Comparison of ENCODE assay signal across 16 cellular contexts in genomic region chr15:76799760-76800159, GRCh38.
A peak's percentile ranks its signal among the peaks of the same experiment; 100 is the strongest.
DNase-seq lines count a peak whose midpoint lies in the region; ATAC-seq and TF ChIP-seq lines count a peak whose summit lies in the region.
"Had no signal": no experiment of that assay in that cellular context is flagged by ENCODE, and none has a peak within 500 bp of the region (broad histone marks: within the 10 kb centered on the region; RNA-seq: fewer than 3 reads in every experiment).

No MANE protein-coding gene starts in this region.

- no peak for TF ChIP-seq POLR2A in gastroesophageal sphincter (IDR thresholded peaks at IDR 0.05)

- no peak for TF ChIP-seq EP300 in gastroesophageal sphincter (IDR thresholded peaks at IDR 0.05)

- no peak overlapping the region for H3K4me3 ChIP-seq in GM23248
- H3K4me3 ChIP-seq in fibroblast of mammary gland (ENCODE audit: control insufficient read depth, low read depth, low read length), result no peak overlapping the region
- H3K4me3 ChIP-seq in gastroesophageal sphincter, result no peak overlapping the region
- H3K4me3 ChIP-seq: cardiac muscle cell, neural progenitor cell, smooth muscle cell had no signal

- H3K27me3 ChIP-seq in GM23248 (replicated peaks; ENCODE audit: insufficient read depth) (no peaks in the 10 kb centered on the region), gastroesophageal sphincter (no peaks in the 10 kb centered on the region)
- H3K27me3 ChIP-seq: cardiac muscle cell, neural progenitor cell had no signal

- no peak overlapping the region for H3K4me2 ChIP-seq in GM23248 (ENCODE audit: unreplicated experiment)
- H3K4me2 ChIP-seq: neural progenitor cell, smooth muscle cell had no signal

- no peak overlapping the region for H2AFZ ChIP-seq in GM23248
- H2AFZ ChIP-seq: neural progenitor cell had no signal

- DNase-seq in GM23248 (peak; percentile 80), RPMI7951 (ENCODE audit: low read depth) (peak; percentile 34), fibroblast of mammary gland (ENCODE audit: low read depth) (peak; percentile 72), renal cortical epithelial cell (ENCODE audit: low read depth) (peak; percentile 77), T-helper 1 cell (no peak)
- no peak for DNase-seq in stimulated activated CD8-positive, alpha-beta memory T cell treated with anti-CD3 and anti-CD28 coated beads, Interleukin-4, amount 100 ng/mL, for 48 hours
- DNase-seq: activated CD4-positive, alpha-beta memory T cell treated with anti-CD3 and anti-CD28 coated beads, Interleukin-2, amount 10 ng/mL, durations not matched to agents 7 days and 5 days; activated effector memory CD4-positive, alpha-beta T cell treated with anti-CD3 and anti-CD28 coated beads, Interleukin-2, amount 50 U/mL, for 16 hours; endodermal cell; NCI-H1105; NCI-H446 had no signal

- H3K27ac ChIP-seq in GM23248 (no peak overlapping the region), gastroesophageal sphincter (no peak overlapping the region)
- H3K27ac ChIP-seq: cardiac muscle cell, neural progenitor cell had no signal

- H3K9me3 ChIP-seq in GM23248 (ENCODE audit: low read depth) (no peaks in the 10 kb centered on the region), gastroesophageal sphincter (no peaks in the 10 kb centered on the region)

- no peaks in the 10 kb centered on the region for H4K20me1 ChIP-seq in GM23248 (ENCODE audit: insufficient read depth)

- H3K9me2 ChIP-seq in GM23248 (ENCODE audit: insufficient read depth), result no peaks in the 10 kb centered on the region

- in situ Hi-C loops in GM23248 (cut with MboI), result no loop called here

- no peak overlapping the region for H3K9ac ChIP-seq in GM23248
- H3K9ac ChIP-seq: neural progenitor cell had no signal

- TF ChIP-seq CTCF in fibroblast of mammary gland (conservative IDR thresholded peaks at IDR 0.05; ENCODE audit: control insufficient read depth, insufficient read depth, low read depth, low read length) (no peak), gastroesophageal sphincter (IDR thresholded peaks at IDR 0.05) (no peak)

- H3K4me1 ChIP-seq in GM23248 (ENCODE audit: insufficient read depth), result no peaks in the 10 kb centered on the region; the same call in 1 of the 2 replicates
- H3K4me1 ChIP-seq in gastroesophageal sphincter, result no peaks in the 10 kb centered on the region

- H3K79me2 ChIP-seq in GM23248 (ENCODE audit: insufficient read depth), result no peaks in the 10 kb centered on the region

- H3K36me3 ChIP-seq in GM23248 (ENCODE audit: low read depth) (no peaks in the 10 kb centered on the region; the same call in 1 of the 2 replicates), gastroesophageal sphincter (peaks cover 0 to 43% of the 10 kb centered on the region in 2 donors)

- no peak for ATAC-seq in HG02973 (IDR thresholded peaks at IDR 0.05; ENCODE audit: unreplicated experiment)
- no peak for ATAC-seq in gastroesophageal sphincter

- H3F3A ChIP-seq in GM23248 (ENCODE audit: insufficient read depth), result no peaks in the 10 kb centered on the region

- 63 to 74% methylated on average over 2 of the region's 2 CpGs for WGBS in GM23248 (ENCODE audit: low coverage in 1 of 2, low lambda C conversion rate in 2 of 2, missing lambda C conversion rate in 2 of 2), 2 experiments
- 96 to 100% methylated on average over 2 of the region's 2 CpGs for WGBS in gastroesophageal sphincter (ENCODE audit: low coverage in 1 of 2), 2 donors

Comparison
In these comparisons a context has a peak if more than half of its experiments do, and no peak if none do; other contexts are left out.
1. DNase-seq: peak in GM23248 (single experiment), RPMI7951 (single experiment), fibroblast of mammary gland (single experiment) and renal cortical epithelial cell (single experiment); none in stimulated activated CD8-positive, alpha-beta memory T cell treated with anti-CD3 and anti-CD28 coated beads, Interleukin-4, amount 100 ng/mL, for 48 hours (single experiment) and T-helper 1 cell (0 of 5).